8 cellular contexts compared by ENCODE assay signal in genomic region chr2:39123436-39123999, GRCh38. TPM values are rescaled to one million over a fixed set of nuclear protein-coding genes. Genes with fewer than 3 reads are reported as not detected.
DNase-seq lines count a peak whose midpoint lies in the region; ATAC-seq and TF ChIP-seq lines count a peak whose summit lies in the region.

No MANE protein-coding gene starts in this region.

- CTCF ChIA-PET in SK-N-SH (lab: Yijun Ruan, JAX) = interaction anchor here (0.6 to 8.3 kb wide), 14 partner anchors 11 to 119 kb away, joined by 3 to 131 read pairs (median 4); no protein-coding TSS in a partner anchor

- H3K9me2 ChIP-seq in SK-N-SH = no peaks in the 10 kb centered on the region

- TF ChIP-seq RAD21 in SK-N-SH (IDR thresholded peaks at IDR 0.05; ENCODE audit: low read length) = no peak

- H2AFZ ChIP-seq in SK-N-SH (ENCODE audit: low read depth) = peak overlapping the region; percentile 74

- H3K9ac ChIP-seq in SK-N-SH = peak overlapping the region; percentile 75

- H3K79me2 ChIP-seq in SK-N-SH (ENCODE audit: insufficient read depth) = peaks cover 16% of the 10 kb centered on the region

- no peak for DNase-seq in SK-N-SH
- no peak for DNase-seq in substantia nigra (lab: John Stamatoyannopoulos, UW)
- no peak for DNase-seq in head of caudate nucleus
- DNase-seq in activated gamma-delta T cell (lab: John Stamatoyannopoulos, UW) = no peak

- ATAC-seq in SK-N-SH treated with all-trans-retinoic acid at 6 μM for 48 hours (no peak), GM18498 (IDR thresholded peaks at IDR 0.05; ENCODE audit: unreplicated experiment) (no peak)

- peaks cover 10 to 39% of the 10 kb centered on the region in 2 experiments; a peak in 3 of 4 replicates for H3K4me1 ChIP-seq in SK-N-SH (ENCODE audit: control insufficient read depth in 1 of 2, insufficient read depth in 2 of 2, low read depth in 1 of 2, low read length in 1 of 2)

- intact Hi-C loops in head of caudate nucleus (cut with DNase I) = loop anchor here (5.0 to 10.0 kb wide), 2 partner anchors 66 to 519 kb away; partner anchors contain the start of gene HNRNPLL

- TF ChIP-seq CTCF in SK-N-SH (IDR thresholded peaks at IDR 0.05) = no peak

- peak overlapping the region; percentile 87 to 89 for H3K4me3 ChIP-seq in SK-N-SH (ENCODE audit: low read depth in 2 of 2, low read length in 1 of 2)

- no peaks in the 10 kb centered on the region for H3K9me3 ChIP-seq in SK-N-SH

- H4K20me1 ChIP-seq in SK-N-SH (ENCODE audit: insufficient read depth) = peaks cover 14% of the 10 kb centered on the region

- H3K4me2 ChIP-seq in SK-N-SH = peak overlapping the region; percentile 89

- H3K27ac ChIP-seq in SK-N-SH (ENCODE audit: low read depth in 2 of 2, low read length in 1 of 2) = peak overlapping the region; percentile 70 to 97
- H3K27ac ChIP-seq in adipose tissue (ENCODE audit: low read depth, low read length) = peak overlapping the region; percentile 62
- peak overlapping the region; percentile 90 for H3K27ac ChIP-seq in layer of hippocampus (ENCODE audit: low read depth, low read length)
- H3K27ac ChIP-seq in substantia nigra (ENCODE audit: low read depth, low read length, poor library complexity, severe bottlenecking) = peak overlapping the region; percentile 76

- H3K36me3 ChIP-seq in SK-N-SH (replicated peaks in 1 of 2; ENCODE audit: control insufficient read depth in 1 of 2, insufficient read depth in 2 of 2, low read length in 1 of 2) = no peaks in the 10 kb centered on the region

- WGBS in SK-N-SH (ENCODE audit: low lambda C conversion rate) = 74% methylated on average over 25 of the region's 25 CpGs
- WGBS in adipose tissue, 3 donors = 51 to 70% (median 63%) methylated on average over 25 of the region's 25 CpGs

- H3K27me3 ChIP-seq in SK-N-SH (ENCODE audit: insufficient read depth) = no peaks in the 10 kb centered on the region
- H3K27me3 ChIP-seq in layer of hippocampus (ENCODE audit: control insufficient read depth, insufficient read depth, low read length) = no peaks in the 10 kb centered on the region

- POLR2A ChIA-PET in SK-N-SH (lab: Yijun Ruan, JAX) = interaction anchor here (1.5 kb wide), 1 partner anchor 121 kb away, joined by 6 read pairs; the partner anchor contains the start of gene CDKL4

- peaks cover 7% of the 10 kb centered on the region for H3F3A ChIP-seq in SK-N-SH (replicated peaks; ENCODE audit: insufficient read depth)

- no peak for TF ChIP-seq EP300 in SK-N-SH (IDR thresholded peaks at IDR 0.05; ENCODE audit: borderline replicate concordance in 1 of 2, low read depth in 1 of 2, low read length in 1 of 2)

TF ChIP-seq in SK-N-SH, 30 proteins besides CTCF, POLR2A, EP300 and RAD21:
- TF ChIP-seq YY1 (IDR thresholded peaks at IDR 0.05; ENCODE audit: low read depth) = no peak

TF ChIP-seq in SK-N-SH treated with all-trans-retinoic acid at 6 μM for 48 hours, 23 proteins besides CTCF, POLR2A, EP300 and RAD21:
- no peak for TF ChIP-seq ARNTL (CRISPR knock-in tag; IDR thresholded peaks at IDR 0.05; ENCODE audit: borderline replicate concordance, low read depth)
- no peak for TF ChIP-seq ZNF8 (CRISPR knock-in tag; IDR thresholded peaks at IDR 0.05)
- no peak for TF ChIP-seq GLIS3 (CRISPR knock-in tag; IDR thresholded peaks at IDR 0.05)
- no peak for TF ChIP-seq RARB (CRISPR knock-in tag; IDR thresholded peaks at IDR 0.05)
- TF ChIP-seq ZNF70 (CRISPR knock-in tag; IDR thresholded peaks at IDR 0.05) = no peak
- no peak for TF ChIP-seq OSR1 (CRISPR knock-in tag; IDR thresholded peaks at IDR 0.05)
- no peak for TF ChIP-seq ZFP30 (CRISPR knock-in tag; IDR thresholded peaks at IDR 0.05)
- no peak for TF ChIP-seq TOX (CRISPR knock-in tag; IDR thresholded peaks at IDR 0.05; ENCODE audit: borderline replicate concordance)
- TF ChIP-seq TSHZ2 (CRISPR knock-in tag; IDR thresholded peaks at IDR 0.05) = no peak
- no peak for TF ChIP-seq POU6F1 (CRISPR knock-in tag; IDR thresholded peaks at IDR 0.05; ENCODE audit: borderline replicate concordance, low read depth)
- no peak for TF ChIP-seq ESRRG (CRISPR knock-in tag; IDR thresholded peaks at IDR 0.05)

RNA-seq across cellular contexts. Expression of gene SOS1, which starts 2.7 kb away (rescaled TPM):
- polyA plus RNA-seq in SK-N-SH (2012; rRNA removed) = 12.8 and 14.6 TPM in 2 replicates
- polyA plus RNA-seq in SK-N-SH (2012; cell fraction: cytosol; rRNA removed) = 10.8 and 12.0 TPM in 2 replicates
- 9.7 and 30.1 TPM in 2 replicates for polyA plus RNA-seq in SK-N-SH (2012; cell fraction: nucleus; rRNA removed)
- 10 to 100 TPM in 1 of 3 donors, 1 to 10 TPM in 2; 3.9 to 22.9 (median 9.2) TPM for polyA plus RNA-seq in adipose tissue
